18 cellular contexts compared by ENCODE assay signal in genomic region chr5:41817625-41818301, GRCh38. TPM values are rescaled to one million over a fixed set of nuclear protein-coding genes. Genes with fewer than 3 reads are reported as not detected.
DNase-seq lines count a peak whose midpoint lies in the region; ATAC-seq, FAIRE-seq and TF ChIP-seq lines count a peak whose summit lies in the region.
"Had no signal": no experiment of that assay in that cellular context is flagged by ENCODE, and none has a peak within 500 bp of the region (broad histone marks: within the 10 kb centered on the region; RNA-seq: fewer than 3 reads in every experiment).

No MANE protein-coding gene starts in this region.

- H3K4me3 ChIP-seq in PC-3 (ENCODE audit: low read length) (no peak overlapping the region), small intestine (ENCODE audit: low read depth in 1 of 2, low read length in 2 of 2) (no peak overlapping the region)
- H3K4me3 ChIP-seq: GM23338, MG63, Peyer's patch, SJSA1 had no signal

- no peaks in the 10 kb centered on the region for H3F3A ChIP-seq in PC-3 (ENCODE audit: low read length, unreplicated experiment)

- H3K9me2 ChIP-seq in PC-3 (replicated peaks; ENCODE audit: low read length), result no peaks in the 10 kb centered on the region

- DNase-seq in H54 (ENCODE audit: insufficient read length, low spot score) (no peak), PC-3 (no peak), foreskin keratinocyte (peak in 1 of 2 donors; percentile 11), small intestine (peak; percentile 81), NAMALWA (ENCODE audit: low spot score) (no peak)
- no peak for DNase-seq in stimulated activated CD4-positive, alpha-beta T cell treated with anti-CD3 and anti-CD28 coated beads, Interleukin-4, amount 100 ng/mL, for 1 hour
- DNase-seq: MG63, NCI-H1092, NCI-H146, NCI-H2029 treated with DMSO at 0.1 percent for 48 hours, NCI-H2171, NCI-H526 treated with DMSO at 0.1 percent for 48 hours, Peyer's patch had no signal

- no peak overlapping the region for H3K9ac ChIP-seq in PC-3 (ENCODE audit: low read length)

- CTCF ChIA-PET in PC-3 (lab: Charles Lee), result no interaction called here

- no peaks in the 10 kb centered on the region for H4K20me1 ChIP-seq in PC-3 (ENCODE audit: low read length)

- H3K4me1 ChIP-seq in PC-3 (ENCODE audit: insufficient read depth, low read length) (no peaks in the 10 kb centered on the region), foreskin keratinocyte (peaks cover 11% of the 10 kb centered on the region), small intestine (ENCODE audit: control insufficient read depth in 2 of 2, insufficient read depth in 1 of 2, low read depth in 1 of 2, low read length in 1 of 2) (no peaks in the 10 kb centered on the region)
- H3K4me1 ChIP-seq: SJSA1 had no signal

- H3K4me2 ChIP-seq in PC-3 (ENCODE audit: low read length), result no peak overlapping the region
- H3K4me2 ChIP-seq: GM23338 had no signal

- FAIRE-seq in H54 (lab: Jason Lieb, UNC), result peak; percentile 6
- no peak for FAIRE-seq in small intestine (lab: Jason Lieb, UNC)
- FAIRE-seq: G401.6 had no signal

- TF ChIP-seq POLR2A in H54 (IDR thresholded peaks at IDR 0.05; ENCODE audit: low read depth, low read length), result no peak

- BruUV-seq in PC-3 (replicated peaks; lab: Mats Ljungman, UMichigan), result no TSS peak

- H3K27ac ChIP-seq in PC-3 (ENCODE audit: low read length), result no peak overlapping the region
- H3K27ac ChIP-seq in foreskin keratinocyte, result no peak overlapping the region
- H3K27ac ChIP-seq in small intestine (ENCODE audit: low read depth in 1 of 2, low read length in 1 of 2), result no peak overlapping the region
- H3K27ac ChIP-seq: SJSA1 had no signal

- no peak for TF ChIP-seq CTCF in PC-3 (conservative IDR thresholded peaks at IDR 0.05; ENCODE audit: low read depth, low read length)
- TF ChIP-seq CTCF in foreskin keratinocyte (conservative IDR thresholded peaks at IDR 0.05), result no peak

- ATAC-seq in PC-3, result peak; percentile 57
- ATAC-seq in foreskin keratinocyte, result peak; percentile 33
- ATAC-seq in HG02798 (IDR thresholded peaks at IDR 0.05; ENCODE audit: poor library complexity, unreplicated experiment), result no peak
- ATAC-seq: GM23338, HCT116 had no signal

- H3K9me3 ChIP-seq in PC-3 (ENCODE audit: low read length) (no peaks in the 10 kb centered on the region), small intestine (ENCODE audit: control insufficient read depth, low read depth) (no peaks in the 10 kb centered on the region)
- H3K9me3 ChIP-seq: MG63, Peyer's patch, SJSA1 had no signal

- H3K36me3 ChIP-seq in PC-3 (ENCODE audit: low read depth, low read length) (no peaks in the 10 kb centered on the region), small intestine (ENCODE audit: control insufficient read depth in 2 of 2, insufficient read depth in 2 of 2, low read length in 2 of 2) (peaks cover 0 to 2% of the 10 kb centered on the region in 2 donors)
- H3K36me3 ChIP-seq: MG63, Peyer's patch, SJSA1 had no signal

- H3K27me3 ChIP-seq in PC-3 (ENCODE audit: low read length) (no peaks in the 10 kb centered on the region), foreskin keratinocyte (no peaks in the 10 kb centered on the region), small intestine (ENCODE audit: control insufficient read depth in 2 of 2, insufficient read depth in 2 of 2, low read length in 2 of 2) (no peaks in the 10 kb centered on the region)
- H3K27me3 ChIP-seq: MG63, Peyer's patch, SJSA1 had no signal

- H2AFZ ChIP-seq in PC-3 (ENCODE audit: low read length), result no peak overlapping the region
- H2AFZ ChIP-seq: GM23338 had no signal

- intact Hi-C loops in PC-3 (cut with micrococcal nuclease), result no loop called here

- POLR2A ChIA-PET in PC-3 (lab: Charles Lee; ENCODE audit: unreplicated experiment), result interaction anchor here (0.5 to 0.6 kb wide), 2 partner anchors 31 to 42 kb away, joined by 3 to 25 read pairs; no protein-coding TSS in a partner anchor

- no peaks in the 10 kb centered on the region for H3K79me2 ChIP-seq in PC-3 (ENCODE audit: low read length)

RNA-seq across cellular contexts. Expression of gene OXCT1, which starts 52.5 kb away (rescaled TPM):
- total RNA-seq in PC-3 (2014; rRNA removed) (25.5 and 30.8 TPM in 2 replicates), foreskin keratinocyte (42.0 and 46.4 TPM in 2 replicates)
- polyA plus RNA-seq in foreskin keratinocyte (18.4 and 23.7 TPM in 2 replicates), small intestine (10 to 100 TPM in 1 of 3 donors, 1 to 10 TPM in 2; 2.9 to 29.8 (median 3.8) TPM)
